Comparison of ENCODE assay signal across 9 cellular contexts in the genomic region with DNA sequence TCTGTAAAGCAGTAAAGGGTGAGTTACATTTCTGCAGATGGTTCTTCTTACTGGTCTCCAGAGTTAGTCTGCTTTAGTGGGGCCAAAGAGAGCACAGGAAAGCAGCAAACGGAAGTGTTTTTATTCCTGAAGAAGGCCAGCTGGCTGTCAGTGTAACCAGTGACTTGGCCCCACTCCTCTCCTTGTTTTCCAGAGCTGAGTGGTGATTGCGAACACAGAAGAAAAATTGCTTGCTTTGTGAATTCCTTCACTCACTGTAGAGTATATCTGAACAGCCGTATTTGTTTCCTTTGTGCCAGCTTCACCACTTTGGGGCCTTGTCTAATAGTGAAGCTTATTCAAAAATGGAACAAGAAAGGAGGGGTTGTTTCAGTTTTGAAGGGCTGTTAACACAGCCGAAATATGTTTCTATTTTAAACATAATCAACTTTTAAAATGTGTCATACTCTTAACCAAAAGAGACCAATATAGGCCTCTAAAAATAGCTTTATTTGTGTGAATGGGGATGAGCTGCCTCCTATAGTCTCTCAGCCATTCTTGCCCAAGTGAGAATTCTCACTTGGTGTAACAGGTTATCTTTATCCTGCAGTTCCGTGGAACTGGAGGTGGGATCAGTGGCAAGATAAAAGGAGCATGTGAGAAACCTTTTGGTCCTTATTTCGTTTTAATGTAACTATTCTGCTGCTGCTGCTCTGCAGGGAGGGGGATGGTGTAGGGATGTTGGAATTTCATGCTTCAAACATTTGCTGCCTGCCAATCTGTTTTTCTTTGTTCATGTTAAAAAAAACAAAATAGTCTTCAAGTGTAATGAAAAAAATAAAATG. TPM values are rescaled to one million over a fixed set of nuclear protein-coding genes. Genes with fewer than 3 reads are reported as not detected.
DNase-seq lines count a peak whose midpoint lies in the region; ATAC-seq and TF ChIP-seq lines count a peak whose summit lies in the region.
"Had no signal": no experiment of that assay in that cellular context is flagged by ENCODE, and none has a peak within 500 bp of the region (broad histone marks: within the 10 kb centered on the region; RNA-seq: fewer than 3 reads in every experiment).

No MANE protein-coding gene starts in this region.

- POLR2A ChIA-PET in activated CD4-positive, alpha-beta T cell treated with anti-CD3 and anti-CD28 coated beads for 36 hours (lab: Charles Lee) = no interaction called here

- H3K4me3 ChIP-seq in esophagus squamous epithelium = no peak overlapping the region

- no peak for DNase-seq in activated CD4-positive, alpha-beta T cell treated with anti-CD3 and anti-CD28 coated beads for 36 hours
- DNase-seq in activated CD4-positive, alpha-beta T cell treated with anti-CD3 and anti-CD28 coated beads, Interleukin-2, amount 50 U/mL, for 1 hour = no peak
- no peak for DNase-seq in esophagus squamous epithelium (lab: John Stamatoyannopoulos, UW)
- no peak for DNase-seq in stimulated activated naive B cell treated with anti-CD40 and anti-IgM and Interleukin-4, amounts not matched to agents 10 μg/mL and 1 μg/mL and 100 μg/mL, for 72 hours
- no peak for DNase-seq in stimulated activated CD4-positive, alpha-beta T cell treated with anti-CD3 and anti-CD28 coated beads, Interleukin-4, amount 100 ng/mL, for 1 hour
- no peak for DNase-seq in NCI-H1930 (lab: John Stamatoyannopoulos, UW)
- DNase-seq in activated naive CD4-positive, alpha-beta T cell treated with anti-CD3 and anti-CD28 coated beads, Interleukin-2, amount 10 ng/mL, durations not matched to agents 7 days and 5 days = no peak

- H3K4me1 ChIP-seq in esophagus squamous epithelium = peaks cover 0 to 22% (median 2%) of the 10 kb centered on the region in 3 donors

- no peaks in the 10 kb centered on the region for H3K36me3 Mint-ChIP-seq in activated CD4-positive, alpha-beta T cell treated with anti-CD3 and anti-CD28 coated beads for 36 hours (ENCODE audit: low read depth)
- peaks cover 42 to 62% of the 10 kb centered on the region in 2 donors for H3K36me3 Mint-ChIP-seq in stimulated activated naive B cell treated with anti-CD40 and anti-IgM and Interleukin-4, amounts not matched to agents 10 μg/mL and 1 μg/mL and 100 μg/mL, for 72 hours
- no peaks in the 10 kb centered on the region for H3K36me3 Mint-ChIP-seq in activated naive CD4-positive, alpha-beta T cell treated with anti-CD3 and anti-CD28 coated beads, Interleukin-2, amount 10 ng/mL, durations not matched to agents 7 days and 5 days

- CTCF ChIA-PET in activated CD4-positive, alpha-beta T cell treated with anti-CD3 and anti-CD28 coated beads for 36 hours (lab: Charles Lee) = interaction anchor here (1.1 to 1.8 kb wide), 2 partner anchors 11 to 15 kb away, joined by 3 to 5 read pairs; no protein-coding TSS in a partner anchor
- CTCF ChIA-PET in activated naive CD4-positive, alpha-beta T cell treated with anti-CD3 and anti-CD28 coated beads, Interleukin-2, amount 10 ng/mL, durations not matched to agents 7 days and 5 days (lab: Charles Lee) = interaction anchor here (1.1 kb wide), 1 partner anchor 40 kb away, joined by 3 read pairs; no protein-coding TSS in a partner anchor

- no peaks in the 10 kb centered on the region for H3K9me3 Mint-ChIP-seq in activated CD4-positive, alpha-beta T cell treated with anti-CD3 and anti-CD28 coated beads for 36 hours (ENCODE audit: low read depth)
- H3K9me3 Mint-ChIP-seq in stimulated activated naive B cell treated with anti-CD40 and anti-IgM and Interleukin-4, amounts not matched to agents 10 μg/mL and 1 μg/mL and 100 μg/mL, for 72 hours = peaks cover 0 to 9% of the 10 kb centered on the region in 2 donors
- H3K9me3 Mint-ChIP-seq in activated naive CD4-positive, alpha-beta T cell treated with anti-CD3 and anti-CD28 coated beads, Interleukin-2, amount 10 ng/mL, durations not matched to agents 7 days and 5 days = no peaks in the 10 kb centered on the region

- 28 to 38% methylated on average over 6 of the region's 6 CpGs for whole genome bisulfite sequencing in esophagus squamous epithelium, 2 donors

- TF ChIP-seq POLR2A in esophagus squamous epithelium (IDR thresholded peaks at IDR 0.05) = no peak

- H3K27ac ChIP-seq in esophagus squamous epithelium = peak overlapping the region in 3 of 4 donors; percentile 33 to 61 (median 56)

- no peaks in the 10 kb centered on the region for H3K27me3 Mint-ChIP-seq in activated CD4-positive, alpha-beta T cell treated with anti-CD3 and anti-CD28 coated beads for 36 hours
- no peaks in the 10 kb centered on the region for H3K27me3 Mint-ChIP-seq in stimulated activated naive B cell treated with anti-CD40 and anti-IgM and Interleukin-4, amounts not matched to agents 10 μg/mL and 1 μg/mL and 100 μg/mL, for 72 hours
- H3K27me3 Mint-ChIP-seq in activated naive CD4-positive, alpha-beta T cell treated with anti-CD3 and anti-CD28 coated beads, Interleukin-2, amount 10 ng/mL, durations not matched to agents 7 days and 5 days = no peaks in the 10 kb centered on the region

- no peak overlapping the region for H3K4me3 Mint-ChIP-seq in activated CD4-positive, alpha-beta T cell treated with anti-CD3 and anti-CD28 coated beads for 36 hours
- H3K4me3 Mint-ChIP-seq in stimulated activated naive B cell treated with anti-CD40 and anti-IgM and Interleukin-4, amounts not matched to agents 10 μg/mL and 1 μg/mL and 100 μg/mL, for 72 hours = peak overlapping the region in 1 of 2 donors; percentile 8
- no peak overlapping the region for H3K4me3 Mint-ChIP-seq in activated naive CD4-positive, alpha-beta T cell treated with anti-CD3 and anti-CD28 coated beads, Interleukin-2, amount 10 ng/mL, durations not matched to agents 7 days and 5 days

- no peak for TF ChIP-seq CTCF in esophagus squamous epithelium (IDR thresholded peaks at IDR 0.05)

- intact Hi-C loops in activated CD4-positive, alpha-beta T cell treated with anti-CD3 and anti-CD28 coated beads for 36 hours (cut with DNase I, micrococcal nuclease) = no loop called here
- intact Hi-C loops in esophagus squamous epithelium (cut with DNase I) = no loop called here

- no peaks in the 10 kb centered on the region for H3K36me3 ChIP-seq in esophagus squamous epithelium

- H3K4me1 Mint-ChIP-seq in activated CD4-positive, alpha-beta T cell treated with anti-CD3 and anti-CD28 coated beads for 36 hours = peaks cover 8% of the 10 kb centered on the region
- peaks cover 5 to 15% of the 10 kb centered on the region in 2 donors for H3K4me1 Mint-ChIP-seq in stimulated activated naive B cell treated with anti-CD40 and anti-IgM and Interleukin-4, amounts not matched to agents 10 μg/mL and 1 μg/mL and 100 μg/mL, for 72 hours
- no peaks in the 10 kb centered on the region for H3K4me1 Mint-ChIP-seq in activated naive CD4-positive, alpha-beta T cell treated with anti-CD3 and anti-CD28 coated beads, Interleukin-2, amount 10 ng/mL, durations not matched to agents 7 days and 5 days

- no peaks in the 10 kb centered on the region for H3K9me3 ChIP-seq in esophagus squamous epithelium

- H3K27ac Mint-ChIP-seq in activated CD4-positive, alpha-beta T cell treated with anti-CD3 and anti-CD28 coated beads for 36 hours = peak overlapping the region; percentile 41
- H3K27ac Mint-ChIP-seq in stimulated activated naive B cell treated with anti-CD40 and anti-IgM and Interleukin-4, amounts not matched to agents 10 μg/mL and 1 μg/mL and 100 μg/mL, for 72 hours = peak overlapping the region; percentile 72
- H3K27ac Mint-ChIP-seq in activated naive CD4-positive, alpha-beta T cell treated with anti-CD3 and anti-CD28 coated beads, Interleukin-2, amount 10 ng/mL, durations not matched to agents 7 days and 5 days = no peak overlapping the region

- no peaks in the 10 kb centered on the region for H3K27me3 ChIP-seq in esophagus squamous epithelium

- ATAC-seq in activated CD4-positive, alpha-beta T cell treated with anti-CD3 and anti-CD28 coated beads for 36 hours = peak; percentile 90
- peak; percentile 90 for ATAC-seq in HG02981 (IDR thresholded peaks at IDR 0.05; ENCODE audit: unreplicated experiment)
- peak; percentile 85 to 92 for ATAC-seq in stimulated activated naive B cell treated with anti-CD40 and anti-IgM and Interleukin-4, amounts not matched to agents 10 μg/mL and 1 μg/mL and 100 μg/mL, for 72 hours (replicated peaks)
- ATAC-seq: Panc1 had no signal

RNA-seq across cellular contexts. Expression of gene ZC2HC1B, which starts 37.8 kb away (rescaled TPM):
- total RNA-seq in activated CD4-positive, alpha-beta T cell treated with anti-CD3 and anti-CD28 coated beads for 36 hours = not detected
- total RNA-seq in esophagus squamous epithelium = not detected

RNA-seq across cellular contexts. Expression of gene LTV1, which starts 59.0 kb away (rescaled TPM):
- 10 to 100 TPM; 34.3 to 36.3 TPM for total RNA-seq in activated CD4-positive, alpha-beta T cell treated with anti-CD3 and anti-CD28 coated beads for 36 hours
- total RNA-seq in esophagus squamous epithelium = 10 to 100 TPM; 15.5 to 23.1 (median 20.4) TPM
